Comparison of ENCODE assay signal across 8 cellular contexts in genomic region chr12:53451661-53452158, GRCh38. TPM values are rescaled to one million over a fixed set of nuclear protein-coding genes. Genes with fewer than 3 reads are reported as not detected.
DNase-seq lines count a peak whose midpoint lies in the region; ATAC-seq and TF ChIP-seq lines count a peak whose summit lies in the region.

Gene PCBP2 (plus strand): TSS chr12:53452102. CDS start chr12:53454801, 2,699 bp downstream.

- H3K4me3 ChIP-seq in Panc1 (ENCODE audit: low read depth in 2 of 2, low read length in 2 of 2): peak within 1 kb of the TSS; percentile 97 to 99

- POLR2A ChIA-PET in Panc1 (lab: Charles Lee): no interaction called here

- H3K4me1 ChIP-seq in Panc1 (ENCODE audit: control insufficient read depth, insufficient read depth, low read length): peaks cover 22% of the 10 kb centered on the region

- intact Hi-C loops in Panc1 (cut with micrococcal nuclease; ENCODE audit: unreplicated experiment): no loop called here

- H3K27ac Mint-ChIP-seq in stimulated activated effector memory CD8-positive, alpha-beta T cell treated with anti-CD3 and anti-CD28 coated beads, Interleukin-12 subunit alpha, Interleukin-12 subunit beta, amount 100 ng/mL, for 72 hours: peak within 1 kb of the TSS; percentile 99

- no peaks in the 10 kb centered on the region for H3K9me3 Mint-ChIP-seq in stimulated activated effector memory CD8-positive, alpha-beta T cell treated with anti-CD3 and anti-CD28 coated beads, Interleukin-12 subunit alpha, Interleukin-12 subunit beta, amount 100 ng/mL, for 72 hours

- H3K9me3 ChIP-seq in Panc1 (ENCODE audit: control insufficient read depth, insufficient read depth, low read depth, low read length): no peaks in the 10 kb centered on the region

- peak; percentile 93 for ATAC-seq in GM21717 (IDR thresholded peaks at IDR 0.05; ENCODE audit: unreplicated experiment)
- ATAC-seq in Panc1: peak; percentile 98
- peak; percentile 97 for ATAC-seq in esophagus mucosa
- peak; percentile 98 for ATAC-seq in stimulated activated effector memory CD8-positive, alpha-beta T cell treated with anti-CD3 and anti-CD28 coated beads, Interleukin-12 subunit alpha, Interleukin-12 subunit beta, amount 100 ng/mL, for 72 hours

- peak; percentile 93 for TF ChIP-seq CTCF in Panc1 (IDR thresholded peaks at IDR 0.05)

- peaks cover 39% of the 10 kb centered on the region for H3K36me3 ChIP-seq in Panc1 (ENCODE audit: control insufficient read depth, insufficient read depth, low read length)

- CTCF ChIA-PET in Panc1 (lab: Charles Lee): no interaction called here

- peak within 1 kb of the TSS; percentile 89 for H3K4me3 Mint-ChIP-seq in stimulated activated effector memory CD8-positive, alpha-beta T cell treated with anti-CD3 and anti-CD28 coated beads, Interleukin-12 subunit alpha, Interleukin-12 subunit beta, amount 100 ng/mL, for 72 hours

- peaks cover 84% of the 10 kb centered on the region for H3K36me3 Mint-ChIP-seq in stimulated activated effector memory CD8-positive, alpha-beta T cell treated with anti-CD3 and anti-CD28 coated beads, Interleukin-12 subunit alpha, Interleukin-12 subunit beta, amount 100 ng/mL, for 72 hours

- H3K27me3 ChIP-seq in Panc1 (ENCODE audit: control insufficient read depth, insufficient read depth, low read length): no peaks in the 10 kb centered on the region

- in situ Hi-C loops in Panc1 (cut with HindIII; ENCODE audit: low pct_unique_long_range_greater_than_20kb, low sequenced_read_pairs): no loop called here

- H3K27ac ChIP-seq in Panc1 (ENCODE audit: low read length): peak within 1 kb of the TSS; percentile 95

- BruUV-seq in Panc1 (replicated peaks; lab: Mats Ljungman, UMichigan): no TSS peak

- DNase-seq in DMS79 (lab: John Stamatoyannopoulos, UW): peak; percentile 93
- peak; percentile 58 for DNase-seq in KG1 (lab: John Stamatoyannopoulos, UW)
- DNase-seq in Panc1 (ENCODE audit: low read depth, low spot score): peak; percentile 98
- peak; percentile 97 for DNase-seq in activated T-cell treated with anti-CD3 and anti-CD28 coated beads, Interleukin-2, amount 50 U/mL, for 48 hours
- DNase-seq in myocyte (ENCODE audit: low read depth): peak; percentile 100
- DNase-seq in stimulated activated effector memory CD8-positive, alpha-beta T cell treated with anti-CD3 and anti-CD28 coated beads, Interleukin-12 subunit alpha, Interleukin-12 subunit beta, amount 100 ng/mL, for 72 hours (ENCODE audit: low spot score in 2 of 2): peak; percentile 90 to 97

- peaks cover 32% of the 10 kb centered on the region for H3K4me1 Mint-ChIP-seq in stimulated activated effector memory CD8-positive, alpha-beta T cell treated with anti-CD3 and anti-CD28 coated beads, Interleukin-12 subunit alpha, Interleukin-12 subunit beta, amount 100 ng/mL, for 72 hours

RNA-seq across cellular contexts. Expression of gene PCBP2, which starts in this region (rescaled TPM):
- total RNA-seq in Panc1 (2021; ENCODE audit: unreplicated experiment): 836 TPM
- polyA plus RNA-seq in Panc1 (2012; ENCODE audit: insufficient read length): 703 TPM
- 493 TPM for total RNA-seq in esophagus mucosa
- 141 and 158 TPM in 2 replicates for total RNA-seq in myocyte
- polyA plus RNA-seq in myocyte (2012): 670 TPM

Comparison
In these comparisons a context has a peak if more than half of its experiments do, and no peak if none do; other contexts are left out.
1. Peak in every context shown above with its lines: DNase-seq, ATAC-seq, H3K4me3 ChIP-seq and H3K27ac ChIP-seq.